Comparison of ENCODE assay signal across 18 cellular contexts in the genomic region with DNA sequence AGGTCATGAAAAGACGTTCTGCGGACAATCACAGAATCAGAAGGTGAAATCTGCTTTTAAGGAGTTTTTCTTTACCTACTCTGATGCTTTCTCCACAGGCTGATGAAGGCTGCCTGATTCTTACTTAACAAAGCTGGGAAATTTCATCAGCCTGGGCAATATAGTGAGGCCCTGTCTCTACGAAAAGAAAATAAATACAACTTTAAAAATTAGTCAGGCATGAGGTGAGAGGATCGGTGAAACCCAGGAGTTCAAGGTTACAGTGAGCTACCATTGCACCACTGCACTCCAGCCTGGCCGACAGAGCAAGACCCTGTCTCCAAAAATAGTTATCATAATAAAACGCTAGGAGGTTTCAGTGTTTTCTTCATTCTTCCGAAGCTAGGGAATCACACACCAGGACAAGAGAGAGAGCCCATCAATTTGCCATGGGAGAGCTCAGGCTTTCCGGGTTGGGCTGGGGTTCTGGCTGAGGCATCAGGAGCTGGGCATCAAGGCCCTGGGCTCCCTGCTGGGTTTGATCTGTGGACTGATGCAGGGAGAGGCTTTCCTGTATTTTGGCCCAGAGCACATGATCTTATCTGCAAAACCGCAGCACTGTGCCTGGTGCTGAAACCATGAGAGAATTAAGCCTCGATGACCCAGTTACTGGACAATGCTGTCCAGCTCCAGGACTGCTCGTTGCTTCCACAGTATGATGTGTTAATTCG. TPM values are rescaled to one million over a fixed set of nuclear protein-coding genes. Genes with fewer than 3 reads are reported as not detected.
A peak's percentile ranks its signal among the peaks of the same experiment; 100 is the strongest.
DNase-seq lines count a peak whose midpoint lies in the region; ATAC-seq and TF ChIP-seq lines count a peak whose summit lies in the region.
"Had no signal": no experiment of that assay in that cellular context is flagged by ENCODE, and none has a peak within 500 bp of the region (broad histone marks: within the 10 kb centered on the region; RNA-seq: fewer than 3 reads in every experiment).

No MANE protein-coding gene starts in this region.

- BruUV-seq in PC-9 (replicated peaks; lab: Mats Ljungman, UMichigan), result no TSS peak

- H3K27ac ChIP-seq in epithelial cell of prostate, result peak overlapping the region; percentile 74
- no peak overlapping the region for H3K27ac ChIP-seq in psoas muscle
- H3K27ac ChIP-seq in PC-9, result no peak overlapping the region

- intact Hi-C loops in psoas muscle (cut with DNase I) (loop anchor here in 1 of 2 donors (10.0 kb wide), 1 partner anchor 1126 kb away; no protein-coding TSS in a partner anchor), PC-9 (cut with micrococcal nuclease; ENCODE audit: unreplicated experiment) (no loop called here)

- H3K79me2 ChIP-seq in PC-9 (ENCODE audit: low read depth), result no peaks in the 10 kb centered on the region

- H3K36me3 ChIP-seq in psoas muscle (ENCODE audit: insufficient read depth in 1 of 2, low read depth in 1 of 2) (no peaks in the 10 kb centered on the region), PC-9 (ENCODE audit: low read depth) (no peaks in the 10 kb centered on the region)

- H3K4me1 ChIP-seq in psoas muscle (peaks cover 7% of the 10 kb centered on the region), PC-9 (replicated peaks; ENCODE audit: insufficient read depth) (0 out of 2 replicates have a peak, but pooled peaks cover 10% of the 10 kb centered on the region)

- DNase-seq in GM03348 (ENCODE audit: low spot score), result peak; percentile 37
- DNase-seq in RPMI7951 (ENCODE audit: low read depth), result peak; percentile 76
- DNase-seq in epithelial cell of prostate (ENCODE audit: low read depth, low spot score), result no peak
- no peak for DNase-seq in psoas muscle
- no peak for DNase-seq in activated naive CD4-positive, alpha-beta T cell treated with Interleukin-2 at 50 U/mL for 16 hours
- DNase-seq in NCI-H1436 (lab: John Stamatoyannopoulos, UW), result no peak
- no peak for DNase-seq in amniotic stem cell (lab: John Stamatoyannopoulos, UW)
- no peak for DNase-seq in PC-9
- DNase-seq: activated CD4-positive, alpha-beta memory T cell treated with anti-CD3 and anti-CD28 coated beads, Interleukin-2, amount 10 ng/mL, durations not matched to agents 7 days and 5 days; effector CD4-positive, alpha-beta T cell; GDM1; NCI-H1694 treated with DMSO at 0.1 percent for 48 hours; NCI-H446 treated with DMSO at 0.1 percent for 48 hours; posterior cingulate gyrus; stimulated activated CD4-positive, alpha-beta T cell treated with anti-CD3 and anti-CD28 coated beads, Interleukin-4, amount 100 ng/mL, for 24 hours; T-helper 1 cell had no signal

- H3F3A ChIP-seq in PC-9 (ENCODE audit: insufficient read depth, low read depth), result no peaks in the 10 kb centered on the region; the same call in 1 of the 2 replicates

- no peaks in the 10 kb centered on the region for H4K20me1 ChIP-seq in PC-9 (ENCODE audit: insufficient read depth)

- no peaks in the 10 kb centered on the region for H3K9me3 ChIP-seq in psoas muscle
- H3K9me3 ChIP-seq in PC-9 (ENCODE audit: insufficient read depth, low read depth), result no peaks in the 10 kb centered on the region

- H3K9me2 ChIP-seq in PC-9 (ENCODE audit: insufficient read depth), result no peaks in the 10 kb centered on the region

- no peaks in the 10 kb centered on the region for H3K27me3 ChIP-seq in psoas muscle (ENCODE audit: insufficient read depth in 3 of 3, low read length in 2 of 3)
- H3K27me3 ChIP-seq in PC-9 (ENCODE audit: insufficient read depth, low read depth), result peaks cover 42% of the 10 kb centered on the region

- no peak overlapping the region for H3K4me2 ChIP-seq in PC-9
- H3K4me2 ChIP-seq: smooth muscle cell had no signal

- H3K4me3 ChIP-seq in psoas muscle (no peak overlapping the region), PC-9 (no peak overlapping the region)
- H3K4me3 ChIP-seq: smooth muscle cell had no signal

- ATAC-seq in psoas muscle, result peak in 3 of 4 donors; percentile 50 to 67 (median 62)

- 40 to 50% (median 43%) methylated on average over 12 of the region's 12 CpGs for WGBS in psoas muscle, 3 donors

- no peak overlapping the region for H2AFZ ChIP-seq in PC-9

- POLR2A ChIA-PET in PC-9 (lab: Charles Lee; ENCODE audit: unreplicated experiment), result no interaction called here

- CTCF ChIA-PET in PC-9 (lab: Charles Lee), result no interaction called here

- TF ChIP-seq CTCF in psoas muscle (IDR thresholded peaks at IDR 0.05) (no peak), PC-9 (conservative IDR thresholded peaks at IDR 0.05) (no peak)

RNA-seq across cellular contexts. Expression of a gene that starts 25.1 kb away (rescaled TPM):
- 15.0 and 15.6 TPM in 2 replicates for total RNA-seq in RPMI7951 (2014; rRNA removed; shearing (Covaris generic))
- total RNA-seq in psoas muscle (10 to 100 TPM; 29.9 to 54.5 (median 49.5) TPM), PC-9 (2021) (31.0 and 33.4 TPM in 2 replicates)
- polyA plus RNA-seq in psoas muscle, result 10 to 100 TPM; 47.0 to 95.7 (median 60.3) TPM

RNA-seq across cellular contexts. Expression of a gene that starts 46.1 kb away (rescaled TPM):
- under 0.01 TPM in 1 of 2 replicates, not detected in the other for total RNA-seq in RPMI7951 (2014; rRNA removed; shearing (Covaris generic))
- total RNA-seq in psoas muscle, result 10 to 100 TPM in 2 of 4 donors, 1 to 10 TPM in 2; 7.7 to 50.7 (median 11.5) TPM
- polyA plus RNA-seq in psoas muscle, result 10 to 100 TPM in 1 of 3 donors, 1 to 10 TPM in 2; 5.8 to 27.6 (median 6.8) TPM
- 8.9 and 9.2 TPM in 2 replicates for total RNA-seq in PC-9 (2021)
- polyA plus RNA-seq: fibroblast of lung had no signal

Comparison
In these comparisons a context has a peak if more than half of its experiments do, and no peak if none do; other contexts are left out.
1. DNase-seq: peak in GM03348 (single experiment) and RPMI7951 (single experiment); none in epithelial cell of prostate (single experiment), psoas muscle (0 of 2), activated naive CD4-positive, alpha-beta T cell treated with Interleukin-2 at 50 U/mL for 16 hours (single experiment), NCI-H1436 (single experiment), amniotic stem cell (single experiment) and PC-9 (0 of 2).